In the genomic region with DNA sequence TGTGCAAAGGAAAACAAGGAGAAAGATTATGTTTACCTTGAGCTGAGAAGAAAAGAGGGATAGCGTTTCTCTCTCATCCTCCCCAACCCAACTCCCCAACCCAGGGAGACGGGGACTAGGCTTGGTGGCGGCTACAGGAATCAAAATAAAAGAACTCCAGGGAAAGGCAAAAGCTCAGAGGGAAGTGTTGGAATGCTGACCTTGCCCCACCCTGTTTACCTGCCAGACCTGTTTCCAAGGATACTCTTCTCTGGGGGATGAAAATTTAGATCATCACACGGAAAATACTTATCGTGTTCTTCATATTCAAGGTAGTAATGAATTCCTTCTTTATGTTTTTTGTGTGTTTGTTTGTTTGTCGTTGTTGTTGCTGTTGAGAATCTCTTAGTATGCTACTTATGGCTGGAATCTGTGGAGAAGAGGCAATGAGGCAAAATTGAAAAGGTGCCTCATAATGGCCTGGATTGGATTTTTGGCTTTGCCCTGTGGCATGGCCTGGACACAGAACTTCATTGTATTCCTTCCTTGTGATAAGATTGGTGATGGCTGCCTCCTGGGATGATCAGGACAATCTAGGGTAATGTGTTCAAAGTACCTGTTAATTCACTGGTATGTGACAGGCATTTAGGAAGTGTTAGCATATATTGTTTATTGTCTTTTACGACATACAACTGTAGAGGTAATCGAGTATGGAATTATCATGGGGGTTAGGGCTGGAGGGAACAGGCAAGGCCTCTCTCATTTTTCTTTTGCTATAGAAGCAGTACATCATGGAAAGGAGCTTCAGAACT, we compare ENCODE assay signal across 19 cellular contexts. TPM values are rescaled to one million over a fixed set of nuclear protein-coding genes. Genes with fewer than 3 reads are reported as not detected.
DNase-seq lines count a peak whose midpoint lies in the region; ATAC-seq and TF ChIP-seq lines count a peak whose summit lies in the region.
"Had no signal": no experiment of that assay in that cellular context is flagged by ENCODE, and none has a peak within 500 bp of the region (broad histone marks: within the 10 kb centered on the region; RNA-seq: fewer than 3 reads in every experiment).

No MANE protein-coding gene starts in this region.

- intact Hi-C loops in Calu3 (cut with micrococcal nuclease; ENCODE audit: unreplicated experiment): no loop called here
- intact Hi-C loops in spleen (cut with DNase I; ENCODE audit: low total_unique reads): no loop called here

- H3K36me3 Mint-ChIP-seq in Calu3 (ENCODE audit: insufficient read depth, unreplicated experiment) (no peaks in the 10 kb centered on the region), nephron (ENCODE audit: low read depth) (no peaks in the 10 kb centered on the region)

- no peak overlapping the region for H3K4me3 Mint-ChIP-seq in Calu3 (ENCODE audit: low read depth, unreplicated experiment)
- no peak overlapping the region for H3K4me3 Mint-ChIP-seq in nephron
- H3K4me3 Mint-ChIP-seq: B cell had no signal

- no peaks in the 10 kb centered on the region for H3K9me3 ChIP-seq in SJCRH30 (replicated peaks)
- H3K9me3 ChIP-seq in spleen: no peaks in the 10 kb centered on the region
- H3K9me3 ChIP-seq: SK-N-SH had no signal

- H3K4me1 ChIP-seq in SJCRH30: no peaks in the 10 kb centered on the region
- H3K4me1 ChIP-seq in spleen: no peaks in the 10 kb centered on the region

- H3K27ac ChIP-seq in SJCRH30 (no peak overlapping the region), spleen (no peak overlapping the region)

- BruUV-seq in Calu3 (replicated peaks; lab: Mats Ljungman, UMichigan): no TSS peak

- CTCF ChIA-PET in Calu3 (lab: Charles Lee): no interaction called here

- no peaks in the 10 kb centered on the region for H3K27me3 Mint-ChIP-seq in Calu3 (ENCODE audit: unreplicated experiment)
- peaks cover 3% of the 10 kb centered on the region for H3K27me3 Mint-ChIP-seq in nephron (ENCODE audit: low read depth)

- H3K27me3 ChIP-seq in SJCRH30 (no peaks in the 10 kb centered on the region), spleen (replicated peaks in 1 of 7) (peaks cover 0 to 7% (median 0%) of the 10 kb centered on the region in 7 donors)

- ATAC-seq in HG03108 (IDR thresholded peaks at IDR 0.05; ENCODE audit: unreplicated experiment): no peak
- ATAC-seq: GM12878 had no signal

- H3K27ac Mint-ChIP-seq in Calu3 (ENCODE audit: unreplicated experiment): peak overlapping the region; percentile 24
- H3K27ac Mint-ChIP-seq in nephron: peak overlapping the region in 2 of 3 experiments; percentile 14 to 40
- H3K27ac Mint-ChIP-seq: B cell had no signal

- DNase-seq in Calu3: peak; percentile 38
- peak; percentile 46 for DNase-seq in LoVo (ENCODE audit: low spot score)
- peak; percentile 28 for DNase-seq in epithelial cell of esophagus (ENCODE audit: low read depth)
- DNase-seq in NCI-H146 (lab: John Stamatoyannopoulos, UW): no peak
- no peak for DNase-seq in SJCRH30
- no peak for DNase-seq in spleen
- DNase-seq: COR-L47; NCI-H1092; NCI-H1436 treated with DMSO at 0.1 percent for 48 hours; NCI-H2081; NCI-H510A; NCI-H748 treated with DMSO at 0.1 percent for 48 hours; NK-92 treated with Interleukin-12 subunit alpha and Interleukin-12 subunit beta, amount 100 ng/mL, for 24 hours; SHP77; SK-N-SH had no signal

- 75 to 88% (median 86%) methylated on average over 8 of the region's 8 CpGs for WGBS in spleen, 5 donors

- TF ChIP-seq CTCF in Calu3 (IDR thresholded peaks at IDR 0.05; ENCODE audit: unreplicated experiment) (no peak), epithelial cell of esophagus (IDR thresholded peaks at IDR 0.05; ENCODE audit: insufficient read depth, low read depth, low read length, missing control alignments) (no peak), nephron (IDR thresholded peaks at IDR 0.05; ENCODE audit: unreplicated experiment in 3 of 3) (no peak), spleen (IDR thresholded peaks at IDR 0.05 in 8 of 11, conservative IDR thresholded peaks at IDR 0.05 in 3 of 11) (no peak)

- no peak for TF ChIP-seq POLR2A in spleen (IDR thresholded peaks at IDR 0.05)

- no peaks in the 10 kb centered on the region for H3K9me3 Mint-ChIP-seq in Calu3 (ENCODE audit: low read depth, unreplicated experiment)
- no peaks in the 10 kb centered on the region for H3K9me3 Mint-ChIP-seq in nephron

- H3K36me3 ChIP-seq in SJCRH30 (no peaks in the 10 kb centered on the region), spleen (no peaks in the 10 kb centered on the region)

- H3K4me1 Mint-ChIP-seq in Calu3 (ENCODE audit: low read depth, unreplicated experiment) (peaks cover 17% of the 10 kb centered on the region), nephron (peaks cover 17% of the 10 kb centered on the region)
- H3K4me1 Mint-ChIP-seq: B cell had no signal

- H3K4me3 ChIP-seq in epithelial cell of esophagus (ENCODE audit: low read length) (no peak overlapping the region), SJCRH30 (no peak overlapping the region), spleen (no peak overlapping the region)
- H3K4me3 ChIP-seq: GM12878 had no signal

RNA-seq across cellular contexts. Expression of a gene that starts 11.1 kb away (rescaled TPM):
- total RNA-seq in Calu3 (2022): 1.2 and 2.1 TPM in 2 replicates
- total RNA-seq in SJCRH30 (2014; rRNA removed; shearing (Covaris generic)): 0.04 TPM in 1 of 2 replicates, not detected in the other
- total RNA-seq in spleen: 10 to 100 TPM in 1 of 7 donors, 1 to 10 TPM in 6; 2.1 to 11.7 (median 5.3) TPM
- polyA plus RNA-seq in spleen: 1 to 10 TPM in 1 of 3 donors, under 1 TPM in 2; 0.29 to 1.2 (median 0.90) TPM

Comparison
In these comparisons a context has a peak if more than half of its experiments do, and no peak if none do; other contexts are left out.
1. DNase-seq: peak in Calu3 (single experiment), LoVo (single experiment) and epithelial cell of esophagus (single experiment); none in NCI-H146 (single experiment), SJCRH30 (0 of 2) and spleen (single experiment).